Comparison of ENCODE assay signal across 11 cellular contexts in the genomic region with DNA sequence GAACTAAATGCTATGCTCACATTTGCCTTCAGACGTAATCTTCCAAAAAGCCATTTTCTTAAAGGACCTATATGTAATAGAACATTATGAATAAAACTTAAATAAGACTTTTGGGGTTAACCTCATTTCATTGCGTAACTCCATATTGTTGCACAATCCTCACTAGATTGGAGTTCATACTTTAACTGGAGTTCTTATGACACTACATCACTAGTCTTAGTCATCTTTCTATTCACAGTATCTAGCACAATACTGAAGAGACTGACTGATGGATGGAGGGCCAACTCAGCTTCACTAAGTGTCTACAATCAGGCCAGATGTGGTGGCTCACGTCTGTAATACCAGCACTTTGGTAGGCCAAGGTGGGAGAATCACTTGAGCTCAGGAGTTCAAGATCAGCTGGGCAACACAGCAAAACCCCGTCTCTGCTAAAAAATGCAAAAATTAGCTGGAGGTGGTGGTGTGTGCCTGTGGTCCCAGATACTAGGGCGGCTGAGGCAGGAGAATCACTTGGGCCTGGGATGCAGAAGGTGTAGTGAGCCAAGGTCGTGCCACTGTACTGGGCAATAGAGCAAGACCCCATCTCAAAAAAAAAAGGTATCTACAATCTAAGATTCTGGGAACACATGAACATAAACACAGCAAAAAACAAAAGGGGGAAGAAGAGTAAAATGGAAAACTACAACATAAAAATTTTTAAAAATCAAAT.
DNase-seq lines count a peak whose midpoint lies in the region; ATAC-seq and TF ChIP-seq lines count a peak whose summit lies in the region.
"Had no signal": no experiment of that assay in that cellular context is flagged by ENCODE, and none has a peak within 500 bp of the region (broad histone marks: within the 10 kb centered on the region; RNA-seq: fewer than 3 reads in every experiment).

No MANE protein-coding gene starts in this region.

- TF ChIP-seq EP300 in sigmoid colon (IDR thresholded peaks at IDR 0.05) = peak in 1 of 4 donors; percentile 14

- DNase-seq in HCEC 1CT (peak; percentile 84), RKO (ENCODE audit: low spot score) (peak; percentile 68), fibroblast of lung (ENCODE audit: low read depth in 2 of 2) (peak; percentile 82 to 93), sigmoid colon (no peak), germinal center (ENCODE audit: low spot score) (no peak)
- DNase-seq: dermis blood vessel endothelial cell; NCI-H2081 treated with DMSO at 0.1 percent for 48 hours; stimulated activated CD8-positive, alpha-beta memory T cell treated with anti-CD3 and anti-CD28 coated beads, Interleukin-4, amount 100 ng/mL, for 48 hours had no signal

- H3K79me2 ChIP-seq in fibroblast of lung (ENCODE audit: control insufficient read depth, insufficient read depth, low read length) = no peaks in the 10 kb centered on the region

- no peak for TF ChIP-seq POLR2A in sigmoid colon (IDR thresholded peaks at IDR 0.05)

- H3K27ac ChIP-seq in fibroblast of lung (ENCODE audit: insufficient read depth, low read length) (no peak overlapping the region), sigmoid colon (peak overlapping the region in 3 of 4 donors; percentile 32 to 61 (median 48))

- WGBS in sigmoid colon, 2 donors = 94% methylated on average over 6 of the region's 6 CpGs

- H3K9me3 ChIP-seq in fibroblast of lung (ENCODE audit: control insufficient read depth, insufficient read depth, low read depth, low read length) = no peaks in the 10 kb centered on the region
- H3K9me3 ChIP-seq in sigmoid colon = no peaks in the 10 kb centered on the region

- intact Hi-C loops in sigmoid colon (cut with DNase I) = no loop called here

- H3K4me2 ChIP-seq in fibroblast of lung (ENCODE audit: extremely low read depth, insufficient read depth, low read length) = no peak overlapping the region

- H3K36me3 ChIP-seq in fibroblast of lung (ENCODE audit: control insufficient read depth, insufficient read depth, low read length) (no peaks in the 10 kb centered on the region), sigmoid colon (no peaks in the 10 kb centered on the region)

- H3K27me3 ChIP-seq in fibroblast of lung (ENCODE audit: control insufficient read depth, insufficient read depth, low read length) = no peaks in the 10 kb centered on the region
- no peaks in the 10 kb centered on the region for H3K27me3 ChIP-seq in sigmoid colon

- TF ChIP-seq CTCF in fibroblast of lung (conservative IDR thresholded peaks at IDR 0.05 in 1 of 2, IDR thresholded peaks at IDR 0.05 in 1 of 2; ENCODE audit: low read depth in 1 of 2, low read length in 2 of 2) = no peak
- TF ChIP-seq CTCF in sigmoid colon (IDR thresholded peaks at IDR 0.05) = no peak

- H4K20me1 ChIP-seq in fibroblast of lung (ENCODE audit: control insufficient read depth, extremely low read depth, insufficient read depth, low read length) = no peaks in the 10 kb centered on the region

- ATAC-seq in HG02870 (IDR thresholded peaks at IDR 0.05; ENCODE audit: unreplicated experiment) (no peak), GM18868 (IDR thresholded peaks at IDR 0.05; ENCODE audit: unreplicated experiment) (no peak), GM21717 (IDR thresholded peaks at IDR 0.05; ENCODE audit: unreplicated experiment) (no peak)

- H3K9ac ChIP-seq in fibroblast of lung (ENCODE audit: insufficient read depth, low read length) = no peak overlapping the region

- H3K4me1 ChIP-seq in fibroblast of lung (ENCODE audit: control insufficient read depth, extremely low read depth, insufficient read depth, low read length) (no peaks in the 10 kb centered on the region), sigmoid colon (peaks cover 0 to 33% (median 6%) of the 10 kb centered on the region in 4 donors)

- H2AFZ ChIP-seq in fibroblast of lung (ENCODE audit: low read length) = no peak overlapping the region

- H3K4me3 ChIP-seq in fibroblast of lung (replicated peaks in 1 of 4; ENCODE audit: control extremely low read depth in 1 of 4, insufficient read depth in 1 of 4, low read depth in 3 of 4, low read length in 4 of 4) = no peak overlapping the region
- H3K4me3 ChIP-seq in sigmoid colon = no peak overlapping the region

Comparison
In these comparisons a context has a peak if more than half of its experiments do, and no peak if none do; other contexts are left out.
1. DNase-seq: peak in HCEC 1CT (single experiment), RKO (single experiment) and fibroblast of lung (2 of 2); none in sigmoid colon (single experiment) and germinal center (single experiment).